Comparison of ENCODE assay signal across 8 cellular contexts in genomic region chr4:110518889-110519490, GRCh38. TPM values are rescaled to one million over a fixed set of nuclear protein-coding genes. Genes with fewer than 3 reads are reported as not detected.
DNase-seq lines count a peak whose midpoint lies in the region; ATAC-seq and TF ChIP-seq lines count a peak whose summit lies in the region.

No MANE protein-coding gene starts in this region.

- H3K4me3 Mint-ChIP-seq in endothelial cell (ENCODE audit: unreplicated experiment) = no peak overlapping the region

- no peaks in the 10 kb centered on the region for H3K36me3 Mint-ChIP-seq in endothelial cell (ENCODE audit: low read depth, unreplicated experiment)

- H3K4me3 ChIP-seq in GM12865 (ENCODE audit: low read depth, low read length) (no peak overlapping the region), retinal pigment epithelial cell (ENCODE audit: low read length) (no peak overlapping the region)

- no peaks in the 10 kb centered on the region for H3K9me3 Mint-ChIP-seq in endothelial cell (ENCODE audit: unreplicated experiment)

- no peak overlapping the region for H3K27ac Mint-ChIP-seq in endothelial cell (ENCODE audit: unreplicated experiment)

- ATAC-seq in GM18873 (IDR thresholded peaks at IDR 0.05; ENCODE audit: low FRiP score, unreplicated experiment) = no peak
- no peak for ATAC-seq in GM21723 (IDR thresholded peaks at IDR 0.05; ENCODE audit: unreplicated experiment)

- TF ChIP-seq CTCF in GM12865 (IDR thresholded peaks at IDR 0.05; ENCODE audit: insufficient read depth, low read depth, low read length, missing control alignments) (peak; percentile 80), endothelial cell (IDR thresholded peaks at IDR 0.05; ENCODE audit: unreplicated experiment) (peak; percentile 81), retinal pigment epithelial cell (conservative IDR thresholded peaks at IDR 0.05; ENCODE audit: low read depth, low read length) (peak; percentile 86)

- H3K4me1 Mint-ChIP-seq in endothelial cell (ENCODE audit: unreplicated experiment) = peaks cover 16% of the 10 kb centered on the region

- DNase-seq in AML-193 (lab: John Stamatoyannopoulos, UW) (peak; percentile 3 to 19), GM12865 (ENCODE audit: low read depth) (peak; percentile 25), SK-N-DZ (ENCODE audit: low spot score) (peak; percentile 6), endothelial cell (ENCODE audit: low spot score) (peak; percentile 52), retinal pigment epithelial cell (ENCODE audit: low read depth) (no peak), occipital lobe (lab: John Stamatoyannopoulos, UW) (no peak)

- peaks cover 4% of the 10 kb centered on the region for H3K27me3 Mint-ChIP-seq in endothelial cell (ENCODE audit: unreplicated experiment)

RNA-seq across cellular contexts. Expression of gene ENPEP, which starts 43.0 kb away (rescaled TPM):
- polyA plus RNA-seq in SK-N-DZ (2014; cell fraction: cytosol; rRNA removed) = 0.02 TPM in 1 of 2 replicates, not detected in the other
- polyA plus RNA-seq in SK-N-DZ (2014; cell fraction: nucleus; rRNA removed) = not detected in 2 replicates
- total RNA-seq in endothelial cell (ENCODE audit: unreplicated experiment) (3.5 TPM), occipital lobe (0.78 TPM)

Comparison
In these comparisons a context has a peak if more than half of its experiments do, and no peak if none do; other contexts are left out.
1. DNase-seq: peak in AML-193 (2 of 2), GM12865 (single experiment), SK-N-DZ (single experiment) and endothelial cell (single experiment); none in retinal pigment epithelial cell (single experiment) and occipital lobe (single experiment).
2. Peak in every context shown above with its lines, with median percentiles within 50 percentile points of each other: CTCF ChIP-seq.